In genomic region chr1:228798548-228798947, GRCh38 we compare ENCODE assay signal across 1 cellular context.
TF ChIP-seq lines count a peak whose summit lies in the region.

No MANE protein-coding gene starts in this region.

TF ChIP-seq in H1, 55 proteins besides CTCF, POLR2A, EP300 and RAD21 (continued from another document):
- TF ChIP-seq CREB1 (IDR thresholded peaks at IDR 0.05): no peak
- TF ChIP-seq SAP30 (IDR thresholded peaks at IDR 0.05; ENCODE audit: insufficient read depth, insufficient replicate concordance, low read length): no peak
- TF ChIP-seq TCF12 (IDR thresholded peaks at IDR 0.05; ENCODE audit: low read depth, low read length): no peak
- TF ChIP-seq, protein P1, sequence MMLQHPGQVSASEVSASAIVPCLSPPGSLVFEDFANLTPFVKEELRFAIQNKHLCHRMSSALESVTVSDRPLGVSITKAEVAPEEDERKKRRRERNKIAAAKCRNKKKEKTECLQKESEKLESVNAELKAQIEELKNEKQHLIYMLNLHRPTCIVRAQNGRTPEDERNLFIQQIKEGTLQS (IDR thresholded peaks at IDR 0.05; ENCODE audit: insufficient read depth, low read depth, low read length): no peak
- TF ChIP-seq SIRT6 (IDR thresholded peaks at IDR 0.05; ENCODE audit: low read length): no peak
